ENCODE assay signal across 21 cellular contexts in the genomic region with DNA sequence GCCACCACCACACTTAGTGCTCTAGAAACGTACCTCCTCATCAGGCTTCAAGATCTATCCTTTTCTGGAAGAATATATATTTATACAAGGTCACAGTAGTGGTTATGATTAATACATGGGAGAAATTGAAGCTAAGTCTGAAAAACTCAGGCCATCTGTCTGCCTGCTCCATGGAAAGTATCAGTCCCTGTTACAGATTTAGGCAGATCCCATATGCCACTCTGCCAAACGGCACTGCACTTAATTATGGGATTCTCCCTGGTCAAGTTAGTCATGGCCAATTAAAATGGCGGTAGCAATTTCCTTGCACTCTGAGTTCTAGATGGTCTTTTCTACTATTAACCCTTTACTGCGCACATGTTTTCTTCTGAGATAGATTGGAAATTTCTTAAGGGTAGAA.
"Had no signal": no experiment of that assay in that cellular context is flagged by ENCODE, and none has a peak within 500 bp of the region (broad histone marks: within the 10 kb centered on the region; RNA-seq: fewer than 3 reads in every experiment).

No MANE protein-coding gene starts in this region.

- ATAC-seq: foreskin keratinocyte; gastroesophageal sphincter; heart right ventricle; left cardiac atrium; left lung; mucosa of descending colon; right lobe of liver; stimulated activated naive B cell treated with anti-CD40 and anti-IgM and Interleukin-4, amounts not matched to agents 10 μg/mL and 1 μg/mL and 100 μg/mL, for 72 hours; stimulated activated naive CD8-positive, alpha-beta T cell treated with anti-CD3 and anti-CD28 coated beads, Interleukin-15, amount 100 ng/mL, for 72 hours; upper lobe of right lung had no signal

- DNase-seq: dorsolateral prefrontal cortex; effector CD4-positive, alpha-beta T cell; foreskin keratinocyte; glutamatergic neuron; heart right ventricle; hippocampal formation; left cardiac atrium; left lung; mesenchymal stem cell; mucosa of descending colon; naive B cell; right lobe of liver; small intestine; stimulated activated CD4-positive, alpha-beta T cell treated with anti-CD3 and anti-CD28 coated beads, Interleukin-15, amount 100 ng/mL, for 24 hours; stimulated activated CD4-positive, alpha-beta T cell treated with anti-CD3 and anti-CD28 coated beads, Interleukin-2, amount 100 ng/mL, for 48 hours; stimulated activated naive B cell treated with anti-CD40 and anti-IgM and Interleukin-4, amounts not matched to agents 10 μg/mL and 1 μg/mL and 100 μg/mL, for 72 hours; stimulated activated naive CD8-positive, alpha-beta T cell treated with anti-CD3 and anti-CD28 coated beads, Interleukin-15, amount 100 ng/mL, for 72 hours; transverse colon; upper lobe of right lung; uterus had no signal
